ENCODE assay signal across 9 cellular contexts in genomic region chr5:155728857-155729683, GRCh38.
A peak's percentile ranks its signal among the peaks of the same experiment; 100 is the strongest.
DNase-seq lines count a peak whose midpoint lies in the region; ATAC-seq and TF ChIP-seq lines count a peak whose summit lies in the region.
"Had no signal": no experiment of that assay in that cellular context is flagged by ENCODE, and none has a peak within 500 bp of the region (broad histone marks: within the 10 kb centered on the region; RNA-seq: fewer than 3 reads in every experiment).

No MANE protein-coding gene starts in this region.

- POLR2A ChIA-PET in PC-9 (lab: Charles Lee; ENCODE audit: unreplicated experiment): no interaction called here

- H2AFZ ChIP-seq in PC-9: no peak overlapping the region

- no peaks in the 10 kb centered on the region for H3K9me3 ChIP-seq in heart right ventricle
- no peaks in the 10 kb centered on the region for H3K9me3 ChIP-seq in PC-9 (ENCODE audit: insufficient read depth, low read depth)

- no peaks in the 10 kb centered on the region for H3F3A ChIP-seq in PC-9 (ENCODE audit: insufficient read depth, low read depth)

- H3K27ac ChIP-seq in heart right ventricle (peak overlapping the region; percentile 50 to 91 (median 83)), PC-9 (no peak overlapping the region)

- no peaks in the 10 kb centered on the region for H3K9me2 ChIP-seq in PC-9 (ENCODE audit: insufficient read depth)

- H3K4me1 ChIP-seq in heart right ventricle: peaks cover 0 to 48% (median 5%) of the 10 kb centered on the region in 9 donors
- H3K4me1 ChIP-seq in PC-9 (replicated peaks; ENCODE audit: insufficient read depth): no peaks in the 10 kb centered on the region

- H3K27me3 ChIP-seq in heart right ventricle (peaks cover 0 to 71% (median 33%) of the 10 kb centered on the region in 7 donors), PC-9 (ENCODE audit: insufficient read depth, low read depth) (no peaks in the 10 kb centered on the region)

- no peaks in the 10 kb centered on the region for H4K20me1 ChIP-seq in PC-9 (ENCODE audit: insufficient read depth)

- DNase-seq in DMS153 treated with DMSO at 0.1 percent for 48 hours (lab: John Stamatoyannopoulos, UW; ENCODE audit: unreplicated experiment): peak; percentile 5
- peak; percentile 47 for DNase-seq in NCI-H748 treated with DMSO at 0.1 percent for 48 hours (lab: John Stamatoyannopoulos, UW)
- peak; percentile 19 to 48 for DNase-seq in heart right ventricle
- DNase-seq in posterior cingulate gyrus: peak; percentile 34 to 92 (median 54)
- DNase-seq in PC-9: no peak
- DNase-seq: naive B cell had no signal

- no peak overlapping the region for H3K4me2 ChIP-seq in PC-9

- intact Hi-C loops in heart right ventricle (cut with DNase I) (loop anchor here in 6 of 10 donors (2.0 to 10.0 kb wide), 9 partner anchors 244 to 757 kb away; no protein-coding TSS in a partner anchor), posterior cingulate gyrus (cut with DNase I) (no loop called here), PC-9 (cut with micrococcal nuclease; ENCODE audit: unreplicated experiment) (no loop called here)

- peak in 1 of 9 donors; percentile 36 for TF ChIP-seq CTCF in heart right ventricle (IDR thresholded peaks at IDR 0.05)
- no peak for TF ChIP-seq CTCF in PC-9 (conservative IDR thresholded peaks at IDR 0.05)

- no peaks in the 10 kb centered on the region for H3K79me2 ChIP-seq in PC-9 (ENCODE audit: low read depth)

- CTCF ChIA-PET in PC-9 (lab: Charles Lee): no interaction called here

- peak overlapping the region; percentile 39 to 64 (median 56) for H3K4me3 ChIP-seq in heart right ventricle
- H3K4me3 ChIP-seq in PC-9: no peak overlapping the region

- BruUV-seq in PC-9 (replicated peaks; lab: Mats Ljungman, UMichigan): no TSS peak

- H3K36me3 ChIP-seq in heart right ventricle (no peaks in the 10 kb centered on the region), PC-9 (ENCODE audit: low read depth) (no peaks in the 10 kb centered on the region)

- WGBS in heart right ventricle, 2 donors: 1% methylated on average over 54 of the region's 54 CpGs

- ATAC-seq in heart right ventricle (peak; percentile 41 to 85 (median 70)), HG02981 (IDR thresholded peaks at IDR 0.05; ENCODE audit: unreplicated experiment) (no peak), GM21576 (IDR thresholded peaks at IDR 0.05; ENCODE audit: unreplicated experiment) (no peak), HG03159 (IDR thresholded peaks at IDR 0.05; ENCODE audit: unreplicated experiment) (no peak)

Comparison
In these comparisons a context has a peak if more than half of its experiments do, and no peak if none do; other contexts are left out.
1. DNase-seq: peak in DMS153 treated with DMSO at 0.1 percent for 48 hours (single experiment), NCI-H748 treated with DMSO at 0.1 percent for 48 hours (single experiment), heart right ventricle (2 of 2) and posterior cingulate gyrus (10 of 10); none in PC-9 (0 of 2).
2. ATAC-seq: peak in heart right ventricle (8 of 8); none in HG02981 (single experiment), GM21576 (single experiment) and HG03159 (single experiment).
3. intact Hi-C loops: an anchor here in heart right ventricle (2.0 to 10.0 kb wide); none called in posterior cingulate gyrus and PC-9.